ENCODE assay signal across 13 cellular contexts in genomic region chr10:1661861-1662260, GRCh38.
DNase-seq lines count a peak whose midpoint lies in the region; ATAC-seq, FAIRE-seq and TF ChIP-seq lines count a peak whose summit lies in the region.
"Had no signal": no experiment of that assay in that cellular context is flagged by ENCODE, and none has a peak within 500 bp of the region (broad histone marks: within the 10 kb centered on the region; RNA-seq: fewer than 3 reads in every experiment).

No MANE protein-coding gene starts in this region.

- ATAC-seq in GM21447 (IDR thresholded peaks at IDR 0.05; ENCODE audit: unreplicated experiment) (peak; percentile 91), HG03159 (IDR thresholded peaks at IDR 0.05; ENCODE audit: unreplicated experiment) (peak; percentile 84), SK-N-SH treated with all-trans-retinoic acid at 6 μM for 48 hours (no peak)

- H3K27ac ChIP-seq in brain microvascular endothelial cell = no peak overlapping the region
- H3K27ac ChIP-seq: hepatocyte, SJSA1 had no signal

- no peaks in the 10 kb centered on the region for H3K27me3 ChIP-seq in brain microvascular endothelial cell (replicated peaks)

- no peaks in the 10 kb centered on the region for H3K36me3 Mint-ChIP-seq in glutamatergic neuron (ENCODE audit: unreplicated experiment)

- no peak overlapping the region for H3K4me3 Mint-ChIP-seq in glutamatergic neuron (ENCODE audit: unreplicated experiment)
- H3K4me3 Mint-ChIP-seq: activated CD4-positive, alpha-beta T cell treated with anti-CD3 and anti-CD28 coated beads, Interleukin-2, amount 10 ng/mL, durations not matched to agents 7 days and 5 days had no signal

- no peak overlapping the region for H3K4me3 ChIP-seq in brain microvascular endothelial cell (ENCODE audit: low read depth, low read length)
- H3K4me3 ChIP-seq: hepatocyte, SJSA1 had no signal

- in situ Hi-C loops in brain microvascular endothelial cell (cut with HindIII; ENCODE audit: low pct_ligation_motif_present, low sequenced_read_pairs) = no loop called here

- DNase-seq in GM18507 (ENCODE audit: extremely low spot score, insufficient read length, low read depth) = peak; percentile 70
- DNase-seq in glutamatergic neuron = no peak
- DNase-seq in activated effector memory CD4-positive, alpha-beta T cell treated with Interleukin-2 at 50 U/mL for 16 hours = no peak
- no peak for DNase-seq in frontal cortex (ENCODE audit: low spot score in 2 of 2)
- DNase-seq in brain microvascular endothelial cell = no peak
- DNase-seq: activated CD4-positive, alpha-beta T cell treated with anti-CD3 and anti-CD28 coated beads, Interleukin-2, amount 10 ng/mL, durations not matched to agents 7 days and 5 days; IMR-90; NCI-H446 had no signal

- no peaks in the 10 kb centered on the region for H3K36me3 ChIP-seq in brain microvascular endothelial cell (replicated peaks)
- H3K36me3 ChIP-seq: SJSA1 had no signal

- H3K27ac Mint-ChIP-seq in glutamatergic neuron (ENCODE audit: unreplicated experiment) = peak overlapping the region; percentile 65
- H3K27ac Mint-ChIP-seq: activated CD4-positive, alpha-beta T cell treated with anti-CD3 and anti-CD28 coated beads, Interleukin-2, amount 10 ng/mL, durations not matched to agents 7 days and 5 days had no signal

- H3K9me3 Mint-ChIP-seq in glutamatergic neuron (ENCODE audit: unreplicated experiment) = peaks cover 10% of the 10 kb centered on the region
- H3K9me3 Mint-ChIP-seq: activated CD4-positive, alpha-beta T cell treated with anti-CD3 and anti-CD28 coated beads, Interleukin-2, amount 10 ng/mL, durations not matched to agents 7 days and 5 days had no signal

- H3K27me3 Mint-ChIP-seq in glutamatergic neuron (ENCODE audit: unreplicated experiment) = peaks cover 8% of the 10 kb centered on the region

- FAIRE-seq in GM18507 (lab: Jason Lieb, UNC) = peak; percentile 91
- no peak for FAIRE-seq in frontal cortex (lab: Jason Lieb, UNC)

- peaks cover 46% of the 10 kb centered on the region for H3K4me1 Mint-ChIP-seq in glutamatergic neuron (ENCODE audit: low read depth, unreplicated experiment)
- H3K4me1 Mint-ChIP-seq: activated CD4-positive, alpha-beta T cell treated with anti-CD3 and anti-CD28 coated beads, Interleukin-2, amount 10 ng/mL, durations not matched to agents 7 days and 5 days had no signal

- TF ChIP-seq CTCF in glutamatergic neuron (IDR thresholded peaks at IDR 0.05; ENCODE audit: partially characterized antibody, unreplicated experiment) (no peak), brain microvascular endothelial cell (IDR thresholded peaks at IDR 0.05; ENCODE audit: low read depth, low read length, missing control alignments) (no peak)

TF ChIP-seq in SK-N-SH treated with all-trans-retinoic acid at 6 μM for 48 hours, 23 proteins besides CTCF, POLR2A, EP300 and RAD21:
- TF ChIP-seq ZFP3 (CRISPR knock-in tag; IDR thresholded peaks at IDR 0.05) = no peak
- no peak for TF ChIP-seq RARB (CRISPR knock-in tag; IDR thresholded peaks at IDR 0.05)
- TF ChIP-seq ZNF70 (CRISPR knock-in tag; IDR thresholded peaks at IDR 0.05) = no peak
- TF ChIP-seq BACH2 (CRISPR knock-in tag; IDR thresholded peaks at IDR 0.05; ENCODE audit: borderline replicate concordance) = no peak
- no peak for TF ChIP-seq SNAI2 (CRISPR knock-in tag; IDR thresholded peaks at IDR 0.05)
- no peak for TF ChIP-seq ZNF8 (CRISPR knock-in tag; IDR thresholded peaks at IDR 0.05)
- no peak for TF ChIP-seq ESRRG (CRISPR knock-in tag; IDR thresholded peaks at IDR 0.05)
- TF ChIP-seq, protein P1, sequence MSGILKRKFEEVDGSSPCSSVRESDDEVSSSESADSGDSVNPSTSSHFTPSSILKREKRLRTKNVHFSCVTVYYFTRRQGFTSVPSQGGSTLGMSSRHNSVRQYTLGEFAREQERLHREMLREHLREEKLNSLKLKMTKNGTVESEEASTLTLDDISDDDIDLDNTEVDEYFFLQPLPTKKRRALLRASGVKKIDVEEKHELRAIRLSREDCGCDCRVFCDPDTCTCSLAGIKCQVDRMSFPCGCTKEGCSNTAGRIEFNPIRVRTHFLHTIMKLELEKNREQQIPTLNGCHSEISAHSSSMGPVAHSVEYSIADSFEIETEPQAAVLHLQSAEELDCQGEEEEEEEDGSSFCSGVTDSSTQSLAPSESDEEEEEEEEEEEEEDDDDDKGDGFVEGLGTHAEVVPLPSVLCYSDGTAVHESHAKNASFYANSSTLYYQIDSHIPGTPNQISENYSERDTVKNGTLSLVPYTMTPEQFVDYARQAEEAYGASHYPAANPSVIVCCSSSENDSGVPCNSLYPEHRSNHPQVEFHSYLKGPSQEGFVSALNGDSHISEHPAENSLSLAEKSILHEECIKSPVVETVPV (CRISPR knock-in tag; IDR thresholded peaks at IDR 0.05) = no peak
- no peak for TF ChIP-seq OSR1 (CRISPR knock-in tag; IDR thresholded peaks at IDR 0.05)
- TF ChIP-seq, protein P2, sequence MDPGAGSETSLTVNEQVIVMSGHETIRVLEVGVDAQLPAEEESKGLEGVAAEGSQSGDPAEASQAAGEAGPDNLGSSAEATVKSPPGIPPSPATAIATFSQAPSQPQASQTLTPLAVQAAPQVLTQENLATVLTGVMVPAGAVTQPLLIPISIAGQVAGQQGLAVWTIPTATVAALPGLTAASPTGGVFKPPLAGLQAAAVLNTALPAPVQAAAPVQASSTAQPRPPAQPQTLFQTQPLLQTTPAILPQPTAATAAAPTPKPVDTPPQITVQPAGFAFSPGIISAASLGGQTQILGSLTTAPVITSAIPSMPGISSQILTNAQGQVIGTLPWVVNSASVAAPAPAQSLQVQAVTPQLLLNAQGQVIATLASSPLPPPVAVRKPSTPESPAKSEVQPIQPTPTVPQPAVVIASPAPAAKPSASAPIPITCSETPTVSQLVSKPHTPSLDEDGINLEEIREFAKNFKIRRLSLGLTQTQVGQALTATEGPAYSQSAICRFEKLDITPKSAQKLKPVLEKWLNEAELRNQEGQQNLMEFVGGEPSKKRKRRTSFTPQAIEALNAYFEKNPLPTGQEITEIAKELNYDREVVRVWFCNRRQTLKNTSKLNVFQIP (CRISPR knock-in tag; IDR thresholded peaks at IDR 0.05; ENCODE audit: borderline replicate concordance, low read depth) = no peak
